8 cellular contexts compared by ENCODE assay signal in genomic region chr17:4249452-4250029, GRCh38. TPM values are rescaled to one million over a fixed set of nuclear protein-coding genes. Genes with fewer than 3 reads are reported as not detected.
DNase-seq lines count a peak whose midpoint lies in the region; ATAC-seq and TF ChIP-seq lines count a peak whose summit lies in the region.

No MANE protein-coding gene starts in this region.

- H3K27me3 ChIP-seq in CD4-positive, alpha-beta memory T cell (ENCODE audit: insufficient read depth, low read length) = no peaks in the 10 kb centered on the region
- no peaks in the 10 kb centered on the region for H3K27me3 ChIP-seq in esophagus squamous epithelium

- peak in 2 of 5 donors; percentile 19 to 20 for DNase-seq in CD4-positive, alpha-beta memory T cell
- DNase-seq in esophagus squamous epithelium (lab: John Stamatoyannopoulos, UW) (no peak), DMS153 (lab: John Stamatoyannopoulos, UW) (no peak)
- DNase-seq in stimulated activated effector memory CD8-positive, alpha-beta T cell treated with anti-CD3 and anti-CD28 coated beads, Interleukin-12 subunit alpha, Interleukin-12 subunit beta, amount 100 ng/mL, for 72 hours (ENCODE audit: low spot score in 2 of 2) = no peak
- no peak for DNase-seq in activated T-cell treated with anti-CD3 and anti-CD28 coated beads, Interleukin-2, amount 50 U/mL, for 48 hours

- POLR2A ChIA-PET in CD4-positive, alpha-beta memory T cell (lab: Charles Lee; ENCODE audit: partially characterized antibody) = no interaction called here
- POLR2A ChIA-PET in HEK293 (lab: Yijun Ruan, JAX) = interaction anchor here (0.8 kb wide), 1 partner anchor 106 kb away, joined by 3 read pairs; the partner anchor contains the start of genes CYB5D2 and ZZEF1

- WGBS in esophagus squamous epithelium, 2 donors = 47 to 52% methylated on average over 4 of the region's 4 CpGs

- no peak overlapping the region for H3K4me3 ChIP-seq in CD4-positive, alpha-beta memory T cell (ENCODE audit: low read length in 2 of 2)
- H3K4me3 ChIP-seq in HEK293 (ENCODE audit: low read depth, low read length) (no peak overlapping the region), esophagus squamous epithelium (no peak overlapping the region)

- H3K36me3 Mint-ChIP-seq in CD4-positive, alpha-beta memory T cell = peaks cover 12 to 19% of the 10 kb centered on the region in 2 donors
- peaks cover 20% of the 10 kb centered on the region for H3K36me3 Mint-ChIP-seq in stimulated activated effector memory CD8-positive, alpha-beta T cell treated with anti-CD3 and anti-CD28 coated beads, Interleukin-12 subunit alpha, Interleukin-12 subunit beta, amount 100 ng/mL, for 72 hours

- intact Hi-C loops in CD4-positive, alpha-beta memory T cell (cut with micrococcal nuclease) = no loop called here
- intact Hi-C loops in esophagus squamous epithelium (cut with DNase I) = no loop called here

- H3K9me3 Mint-ChIP-seq in CD4-positive, alpha-beta memory T cell = no peaks in the 10 kb centered on the region
- H3K9me3 Mint-ChIP-seq in stimulated activated effector memory CD8-positive, alpha-beta T cell treated with anti-CD3 and anti-CD28 coated beads, Interleukin-12 subunit alpha, Interleukin-12 subunit beta, amount 100 ng/mL, for 72 hours = no peaks in the 10 kb centered on the region

- peaks cover 50% of the 10 kb centered on the region for H3K4me1 ChIP-seq in CD4-positive, alpha-beta memory T cell (ENCODE audit: insufficient read depth, low read length)
- H3K4me1 ChIP-seq in HEK293 (ENCODE audit: control insufficient read depth, insufficient read depth, low read length) (peaks cover 22% of the 10 kb centered on the region), esophagus squamous epithelium (peaks cover 7 to 40% (median 31%) of the 10 kb centered on the region in 3 donors)

- peak overlapping the region in 1 of 8 donors; percentile 2 for H3K4me3 Mint-ChIP-seq in CD4-positive, alpha-beta memory T cell
- no peak overlapping the region for H3K4me3 Mint-ChIP-seq in stimulated activated effector memory CD8-positive, alpha-beta T cell treated with anti-CD3 and anti-CD28 coated beads, Interleukin-12 subunit alpha, Interleukin-12 subunit beta, amount 100 ng/mL, for 72 hours

- peak overlapping the region in 6 of 7 donors; percentile 1 to 82 (median 28) for H3K27ac Mint-ChIP-seq in CD4-positive, alpha-beta memory T cell
- peak overlapping the region; percentile 0 for H3K27ac Mint-ChIP-seq in stimulated activated effector memory CD8-positive, alpha-beta T cell treated with anti-CD3 and anti-CD28 coated beads, Interleukin-12 subunit alpha, Interleukin-12 subunit beta, amount 100 ng/mL, for 72 hours

- no peak for TF ChIP-seq POLR2A in esophagus squamous epithelium (IDR thresholded peaks at IDR 0.05)

- peak; percentile 14; the same call in 1 of the 2 replicates for TF ChIP-seq CTCF in HEK293 (tag by site-specific recombination; IDR thresholded peaks at IDR 0.05)
- peak in 4 of 6 experiments; percentile 31 to 50 (median 45) for TF ChIP-seq CTCF in esophagus squamous epithelium (IDR thresholded peaks at IDR 0.05)

- CTCF ChIA-PET in CD4-positive, alpha-beta memory T cell (lab: Charles Lee; ENCODE audit: partially characterized antibody) = interaction anchor here (0.7 to 6.4 kb wide), 8 partner anchors 9 to 171 kb away, joined by 3 to 36 read pairs (median 8); no protein-coding TSS in a partner anchor
- CTCF ChIA-PET in HEK293 (lab: Yijun Ruan, JAX) = interaction anchor here (0.6 to 7.9 kb wide), 21 partner anchors 9 to 861 kb away, joined by 3 to 76 read pairs (median 4); partner anchors contain the start of gene ANKFY1

- H3K36me3 ChIP-seq in CD4-positive, alpha-beta memory T cell (ENCODE audit: insufficient read depth, low read length) = peaks cover 10% of the 10 kb centered on the region
- H3K36me3 ChIP-seq in HEK293 (ENCODE audit: control insufficient read depth in 2 of 2, insufficient read depth in 1 of 2, low read length in 2 of 2) (peaks cover 3% of the 10 kb centered on the region in 2 experiments; a peak in 1 of 3 replicates), esophagus squamous epithelium (no peaks in the 10 kb centered on the region)

- no peaks in the 10 kb centered on the region for H3K9me3 ChIP-seq in CD4-positive, alpha-beta memory T cell (ENCODE audit: control insufficient read depth in 1 of 2, low read length in 2 of 2)
- H3K9me3 ChIP-seq in HEK293 (ENCODE audit: control insufficient read depth, insufficient read depth, low read depth, low read length) (no peaks in the 10 kb centered on the region), esophagus squamous epithelium (no peaks in the 10 kb centered on the region)

- no peak overlapping the region for H3K27ac ChIP-seq in CD4-positive, alpha-beta memory T cell (ENCODE audit: low read depth, low read length)
- H3K27ac ChIP-seq in HEK293 (ENCODE audit: extremely low read depth, low read depth, low read length) (no peak overlapping the region), esophagus squamous epithelium (peak overlapping the region in 1 of 4 donors; percentile 86)

- ATAC-seq in SK-N-SH treated with all-trans-retinoic acid at 6 μM for 48 hours (peak; percentile 79), GM19397 (IDR thresholded peaks at IDR 0.05; ENCODE audit: unreplicated experiment) (no peak)
- ATAC-seq in stimulated activated effector memory CD8-positive, alpha-beta T cell treated with anti-CD3 and anti-CD28 coated beads, Interleukin-12 subunit alpha, Interleukin-12 subunit beta, amount 100 ng/mL, for 72 hours = no peak

- H3K4me1 Mint-ChIP-seq in CD4-positive, alpha-beta memory T cell = peaks cover 34 to 73% (median 56%) of the 10 kb centered on the region in 4 donors
- H3K4me1 Mint-ChIP-seq in stimulated activated effector memory CD8-positive, alpha-beta T cell treated with anti-CD3 and anti-CD28 coated beads, Interleukin-12 subunit alpha, Interleukin-12 subunit beta, amount 100 ng/mL, for 72 hours = peaks cover 51% of the 10 kb centered on the region

- H3K27me3 Mint-ChIP-seq in CD4-positive, alpha-beta memory T cell = no peaks in the 10 kb centered on the region

TF ChIP-seq in HEK293, 187 proteins besides CTCF, POLR2A, EP300 and RAD21:
- TF ChIP-seq GFI1B (tag by site-specific recombination; IDR thresholded peaks at IDR 0.05) (no peak), ZBTB1 (tag by site-specific recombination; IDR thresholded peaks at IDR 0.05) (no peak), ZNF280C (tag by site-specific recombination; IDR thresholded peaks at IDR 0.05) (no peak), ZNF24 (tag by site-specific recombination; IDR thresholded peaks at IDR 0.05) (no peak), ZNF112 (tag by site-specific recombination; IDR thresholded peaks at IDR 0.05) (no peak), ZNF202 (tag by site-specific recombination; IDR thresholded peaks at IDR 0.05; ENCODE audit: borderline replicate concordance) (no peak), ZNF600 (tag by site-specific recombination; IDR thresholded peaks at IDR 0.05) (0 out of 2 replicates have a peak, but pooled peaks have one; percentile 31), ZNF138 (tag by site-specific recombination; IDR thresholded peaks at IDR 0.05; ENCODE audit: borderline replicate concordance) (0 out of 2 replicates have a peak, but pooled peaks have one; percentile 4)

TF ChIP-seq in SK-N-SH treated with all-trans-retinoic acid at 6 μM for 48 hours, 23 proteins besides CTCF, POLR2A, EP300 and RAD21:
- TF ChIP-seq ZC3H10 (CRISPR knock-in tag; IDR thresholded peaks at IDR 0.05) (no peak), CSDC2 (CRISPR knock-in tag; IDR thresholded peaks at IDR 0.05) (no peak)
TF ChIP-seq in SK-N-SH treated with all-trans-retinoic acid at 6 μM for 48 hours: peak in this region for 0.

RNA-seq across cellular contexts. Expression of gene ANKFY1, which starts 14.2 kb away (rescaled TPM):
- total RNA-seq in CD4-positive, alpha-beta memory T cell = 10 to 100 TPM; 72.7 to 74.7 TPM
- polyA plus RNA-seq in CD4-positive, alpha-beta memory T cell = 10 to 100 TPM in 1 of 2 donors, 1 to 10 TPM in 1; 7.9 to 23.0 TPM
- total RNA-seq in esophagus squamous epithelium = 10 to 100 TPM; 21.0 to 34.7 (median 26.4) TPM
